ENCODE assay signal across 8 cellular contexts in the genomic region with DNA sequence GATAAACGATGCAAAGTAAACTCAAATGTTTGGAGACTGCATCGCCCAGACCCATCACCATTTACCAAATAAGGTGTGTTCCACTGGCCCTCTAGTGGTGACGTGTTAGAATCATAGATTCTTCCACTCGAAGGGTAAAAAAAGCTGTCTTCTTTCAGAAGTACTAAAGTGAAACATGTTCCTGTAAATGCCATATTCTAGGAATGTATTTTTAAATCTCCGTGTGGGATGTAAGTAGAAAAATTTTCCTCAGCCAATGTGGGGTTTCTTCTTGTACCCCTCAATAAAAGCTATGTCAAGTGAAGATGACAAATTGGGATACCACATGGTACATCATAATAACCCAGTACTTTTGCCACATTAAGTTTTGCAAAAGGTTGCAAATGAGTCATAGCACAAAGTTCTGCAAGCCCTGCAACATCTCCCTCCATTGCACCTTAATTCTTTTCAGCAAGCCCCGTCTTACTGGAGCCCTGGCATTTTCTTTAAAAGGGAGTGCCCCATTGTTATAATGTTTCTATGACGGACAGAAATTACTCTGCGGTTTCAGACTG.
DNase-seq lines count a peak whose midpoint lies in the region; ATAC-seq and TF ChIP-seq lines count a peak whose summit lies in the region.

No MANE protein-coding gene starts in this region.

- no peak overlapping the region for H3K27ac ChIP-seq in cardiac muscle cell
- no peak overlapping the region for H3K27ac ChIP-seq in foreskin keratinocyte

- no peaks in the 10 kb centered on the region for H3K27me3 ChIP-seq in cardiac muscle cell
- no peaks in the 10 kb centered on the region for H3K27me3 ChIP-seq in foreskin keratinocyte

- intact Hi-C loops in cardiac septum (cut with DNase I): no loop called here

- peak; percentile 83 for TF ChIP-seq CTCF in cardiac muscle cell (IDR thresholded peaks at IDR 0.05; ENCODE audit: low read depth, low read length)
- peak; percentile 84 for TF ChIP-seq CTCF in foreskin keratinocyte (conservative IDR thresholded peaks at IDR 0.05)

- H3K4me3 ChIP-seq in cardiac muscle cell: no peak overlapping the region

- no peaks in the 10 kb centered on the region for H3K36me3 ChIP-seq in cardiac muscle cell

- H3K4me1 ChIP-seq in cardiac muscle cell (ENCODE audit: low read depth) (peaks cover 28% of the 10 kb centered on the region), foreskin keratinocyte (no peaks in the 10 kb centered on the region)

- ATAC-seq in GM21717 (IDR thresholded peaks at IDR 0.05; ENCODE audit: unreplicated experiment): peak; percentile 81
- peak; percentile 95 for ATAC-seq in SK-N-SH treated with all-trans-retinoic acid at 6 μM for 48 hours
- peak; percentile 63 for ATAC-seq in foreskin keratinocyte

- no peaks in the 10 kb centered on the region for H3K9me3 ChIP-seq in cardiac muscle cell (ENCODE audit: low read depth)

- DNase-seq in cardiac muscle cell (ENCODE audit: low read depth in 1 of 2, low spot score in 1 of 2) (peak; percentile 70 to 72), cardiac septum (ENCODE audit: low spot score) (no peak), Kasumi-1 (lab: John Stamatoyannopoulos, UW) (peak; percentile 54 to 71), foreskin keratinocyte (peak; percentile 10 to 43), putamen (ENCODE audit: low spot score) (peak; percentile 78), activated gamma-delta T cell (lab: John Stamatoyannopoulos, UW) (no peak)

TF ChIP-seq in SK-N-SH treated with all-trans-retinoic acid at 6 μM for 48 hours, 23 proteins besides CTCF, POLR2A, EP300 and RAD21:
- TF ChIP-seq TOX (CRISPR knock-in tag; IDR thresholded peaks at IDR 0.05; ENCODE audit: borderline replicate concordance) (0 out of 2 replicates have a peak, but pooled peaks have one; percentile 49), PPARA (CRISPR knock-in tag; IDR thresholded peaks at IDR 0.05; ENCODE audit: borderline replicate concordance) (no peak), POU6F1 (CRISPR knock-in tag; IDR thresholded peaks at IDR 0.05; ENCODE audit: borderline replicate concordance, low read depth) (no peak)
- TF ChIP-seq, protein P1, sequence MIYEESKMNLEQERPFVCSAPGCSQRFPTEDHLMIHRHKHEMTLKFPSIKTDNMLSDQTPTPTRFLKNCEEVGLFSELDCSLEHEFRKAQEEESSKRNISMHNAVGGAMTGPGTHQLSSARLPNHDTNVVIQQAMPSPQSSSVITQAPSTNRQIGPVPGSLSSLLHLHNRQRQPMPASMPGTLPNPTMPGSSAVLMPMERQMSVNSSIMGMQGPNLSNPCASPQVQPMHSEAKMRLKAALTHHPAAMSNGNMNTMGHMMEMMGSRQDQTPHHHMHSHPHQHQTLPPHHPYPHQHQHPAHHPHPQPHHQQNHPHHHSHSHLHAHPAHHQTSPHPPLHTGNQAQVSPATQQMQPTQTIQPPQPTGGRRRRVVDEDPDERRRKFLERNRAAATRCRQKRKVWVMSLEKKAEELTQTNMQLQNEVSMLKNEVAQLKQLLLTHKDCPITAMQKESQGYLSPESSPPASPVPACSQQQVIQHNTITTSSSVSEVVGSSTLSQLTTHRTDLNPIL (CRISPR knock-in tag; IDR thresholded peaks at IDR 0.05; ENCODE audit: low read depth): no peak

Comparison
In these comparisons a context has a peak if more than half of its experiments do, and no peak if none do; other contexts are left out.
1. DNase-seq: peak in cardiac muscle cell (2 of 2), Kasumi-1 (2 of 2), foreskin keratinocyte (2 of 2) and putamen (single experiment); none in cardiac septum (single experiment) and activated gamma-delta T cell (single experiment).
2. Peak in every context shown above with its lines, with median percentiles within 50 percentile points of each other: ATAC-seq.